Comparison of ENCODE assay signal across 17 cellular contexts in the genomic region with DNA sequence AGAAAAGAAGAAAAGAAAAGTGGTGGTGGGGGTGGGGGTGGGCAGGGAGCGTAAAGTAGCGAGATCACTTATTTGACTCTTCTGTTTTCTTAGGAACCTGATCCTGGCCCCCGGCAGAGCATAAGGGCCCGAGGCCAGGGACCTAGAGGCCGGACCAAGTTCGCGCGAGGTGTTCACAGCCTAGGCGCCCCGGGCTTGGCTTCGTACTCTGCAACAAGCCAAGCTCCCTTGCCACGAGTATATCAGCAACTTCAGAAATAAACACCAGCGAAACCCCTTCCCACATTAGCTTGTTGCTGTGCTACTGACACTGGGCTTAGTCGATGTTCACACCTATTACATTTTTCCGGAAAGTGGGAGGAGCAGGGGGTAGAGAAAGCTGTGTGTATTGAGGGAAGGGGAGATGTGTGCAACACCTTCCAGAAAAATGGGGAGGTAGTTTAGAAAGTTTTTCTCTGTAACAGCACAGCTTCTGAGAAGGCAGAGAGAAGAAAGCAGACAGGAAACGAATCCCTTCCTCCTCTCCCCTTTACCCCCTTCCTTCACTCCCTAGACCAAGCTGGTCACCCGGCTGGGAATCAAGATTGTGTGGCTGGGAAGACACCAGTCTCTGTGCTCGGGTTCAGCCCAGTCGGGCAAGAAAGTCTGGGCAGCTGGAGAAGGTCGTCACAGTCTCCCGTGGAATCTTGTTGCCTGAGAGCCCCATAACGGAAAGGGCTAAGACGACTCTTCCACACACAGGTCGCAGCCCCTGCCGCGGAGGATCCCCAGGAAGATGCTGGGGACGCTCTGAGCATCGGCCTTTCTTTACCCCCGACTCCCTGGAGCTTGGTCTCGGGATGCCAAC. TPM values are rescaled to one million over a fixed set of nuclear protein-coding genes. Genes with fewer than 3 reads are reported as not detected.
DNase-seq lines count a peak whose midpoint lies in the region; ATAC-seq and TF ChIP-seq lines count a peak whose summit lies in the region.
"Had no signal": no experiment of that assay in that cellular context is flagged by ENCODE, and none has a peak within 500 bp of the region (broad histone marks: within the 10 kb centered on the region; RNA-seq: fewer than 3 reads in every experiment).

No MANE protein-coding gene starts in this region.

- H3K4me1 Mint-ChIP-seq in CD4-positive, alpha-beta memory T cell: peaks cover 7 to 28% (median 18%) of the 10 kb centered on the region in 4 donors
- H3K4me1 Mint-ChIP-seq in neural progenitor cell: peaks cover 24% of the 10 kb centered on the region
- peaks cover 38% of the 10 kb centered on the region for H3K4me1 Mint-ChIP-seq in CD4-positive, alpha-beta T cell (ENCODE audit: low read depth)

- no peaks in the 10 kb centered on the region for H3K79me2 ChIP-seq in fibroblast of lung (ENCODE audit: control insufficient read depth, insufficient read depth, low read length)
- no peaks in the 10 kb centered on the region for H3K79me2 ChIP-seq in neural progenitor cell (ENCODE audit: low read depth)

- ATAC-seq in CD4-positive, alpha-beta T cell (ENCODE audit: poor library complexity): no peak
- ATAC-seq in HG02870 (IDR thresholded peaks at IDR 0.05; ENCODE audit: unreplicated experiment): no peak

- H3K9ac ChIP-seq in HUES48 (ENCODE audit: low read depth, low read length) (no peak overlapping the region), fibroblast of lung (ENCODE audit: insufficient read depth, low read length) (no peak overlapping the region), neural progenitor cell (no peak overlapping the region)

- H3K36me3 Mint-ChIP-seq in CD4-positive, alpha-beta memory T cell: peaks cover 0 to 5% of the 10 kb centered on the region in 2 donors
- no peaks in the 10 kb centered on the region for H3K36me3 Mint-ChIP-seq in neural progenitor cell
- H3K36me3 Mint-ChIP-seq in CD4-positive, alpha-beta T cell (ENCODE audit: low read depth): no peaks in the 10 kb centered on the region

- peaks cover 78 to 79% of the 10 kb centered on the region in 2 donors for H3K27me3 Mint-ChIP-seq in CD4-positive, alpha-beta memory T cell
- peaks cover 79% of the 10 kb centered on the region for H3K27me3 Mint-ChIP-seq in neural progenitor cell (ENCODE audit: insufficient read depth, low read depth)
- peaks cover 98% of the 10 kb centered on the region for H3K27me3 Mint-ChIP-seq in CD4-positive, alpha-beta T cell

- H3K4me3 Mint-ChIP-seq in CD4-positive, alpha-beta memory T cell: peak overlapping the region in 6 of 8 donors; percentile 17 to 82 (median 54)
- peak overlapping the region; percentile 79 for H3K4me3 Mint-ChIP-seq in neural progenitor cell
- no peak overlapping the region for H3K4me3 Mint-ChIP-seq in CD4-positive, alpha-beta T cell
- H3K4me3 Mint-ChIP-seq: B cell had no signal

- H3K27me3 ChIP-seq in CD4-positive, alpha-beta memory T cell (ENCODE audit: insufficient read depth, low read length): peaks cover 77% of the 10 kb centered on the region
- H3K27me3 ChIP-seq in HUES48 (ENCODE audit: control insufficient read depth, insufficient read depth, low read length) (peaks cover 99% of the 10 kb centered on the region), fibroblast of lung (ENCODE audit: control insufficient read depth, insufficient read depth, low read length) (peaks cover 71% of the 10 kb centered on the region), neural progenitor cell (peaks cover 97% of the 10 kb centered on the region)
- H3K27me3 ChIP-seq in CD4-positive, alpha-beta T cell (ENCODE audit: control insufficient read depth, insufficient read depth, low read length): peaks cover 97% of the 10 kb centered on the region

- no peaks in the 10 kb centered on the region for H3K9me3 ChIP-seq in CD4-positive, alpha-beta memory T cell (ENCODE audit: control insufficient read depth in 1 of 2, low read length in 2 of 2)
- H3K9me3 ChIP-seq in HUES48 (ENCODE audit: control insufficient read depth, insufficient read depth, low read length): no peaks in the 10 kb centered on the region
- no peaks in the 10 kb centered on the region for H3K9me3 ChIP-seq in fibroblast of lung (ENCODE audit: control insufficient read depth, insufficient read depth, low read depth, low read length)
- H3K9me3 ChIP-seq in neural progenitor cell (ENCODE audit: low read depth): no peaks in the 10 kb centered on the region
- peaks cover 8% of the 10 kb centered on the region for H3K9me3 ChIP-seq in CD4-positive, alpha-beta T cell (ENCODE audit: control insufficient read depth, low read length)
- H3K9me3 ChIP-seq: adrenal gland, neutrophil had no signal

- H3K27ac Mint-ChIP-seq in CD4-positive, alpha-beta memory T cell: no peak overlapping the region
- no peak overlapping the region for H3K27ac Mint-ChIP-seq in neural progenitor cell
- no peak overlapping the region for H3K27ac Mint-ChIP-seq in CD4-positive, alpha-beta T cell
- H3K27ac Mint-ChIP-seq: B cell had no signal

- CTCF ChIA-PET in CD4-positive, alpha-beta memory T cell (lab: Charles Lee; ENCODE audit: partially characterized antibody): interaction anchor here (1.3 to 2.3 kb wide), 2 partner anchors 11 to 19 kb away, joined by 3 to 10 read pairs; no protein-coding TSS in a partner anchor
- CTCF ChIA-PET in CD4-positive, alpha-beta T cell (lab: Charles Lee): interaction anchor here (1.0 kb wide), 1 partner anchor 17 kb away, joined by 3 read pairs; no protein-coding TSS in a partner anchor

- H2AFZ ChIP-seq in fibroblast of lung (ENCODE audit: low read length) (no peak overlapping the region), neural progenitor cell (replicated peaks) (no peak overlapping the region)
- H2AFZ ChIP-seq: PC-9 had no signal

- H3K4me2 ChIP-seq in fibroblast of lung (ENCODE audit: extremely low read depth, insufficient read depth, low read length) (peak overlapping the region; percentile 29), neural progenitor cell (peak overlapping the region; percentile 68)
- H3K4me2 ChIP-seq: PC-9 had no signal

- H4K20me1 ChIP-seq in fibroblast of lung (ENCODE audit: control insufficient read depth, extremely low read depth, insufficient read depth, low read length): no peaks in the 10 kb centered on the region
- peaks cover 62% of the 10 kb centered on the region for H4K20me1 ChIP-seq in neural progenitor cell (ENCODE audit: low read depth)

- H3K4me3 ChIP-seq in CD4-positive, alpha-beta memory T cell (ENCODE audit: low read length in 2 of 2): no peak overlapping the region
- H3K4me3 ChIP-seq in HUES48 (ENCODE audit: low read depth, low read length) (peak overlapping the region; percentile 56), fibroblast of lung (replicated peaks in 1 of 4; ENCODE audit: control extremely low read depth in 1 of 4, insufficient read depth in 1 of 4, low read depth in 3 of 4, low read length in 4 of 4) (no peak overlapping the region), neural progenitor cell (peak overlapping the region; percentile 34)
- H3K4me3 ChIP-seq: adrenal gland, PC-9 had no signal

- H3K4me1 ChIP-seq in CD4-positive, alpha-beta memory T cell (ENCODE audit: insufficient read depth, low read length): peaks cover 14% of the 10 kb centered on the region
- peaks cover 40% of the 10 kb centered on the region for H3K4me1 ChIP-seq in HUES48 (ENCODE audit: control insufficient read depth, insufficient read depth, low read length)
- H3K4me1 ChIP-seq in fibroblast of lung (ENCODE audit: control insufficient read depth, extremely low read depth, insufficient read depth, low read length): no peaks in the 10 kb centered on the region
- H3K4me1 ChIP-seq in neural progenitor cell: peaks cover 14% of the 10 kb centered on the region

- no peak for DNase-seq in CD4-positive, alpha-beta memory T cell
- DNase-seq in fibroblast of lung (ENCODE audit: low read depth in 2 of 2) (no peak), neural progenitor cell (ENCODE audit: low spot score) (peak; percentile 18), GM19238 (ENCODE audit: insufficient read length, low spot score) (no peak), NCI-H2107 treated with DMSO at 0.1 percent for 48 hours (lab: John Stamatoyannopoulos, UW; ENCODE audit: unreplicated experiment) (no peak)
- DNase-seq in CD4-positive, alpha-beta T cell: no peak
- DNase-seq: adrenal gland, cortex of kidney, hippocampal formation, NCI-H2029 treated with DMSO at 0.1 percent for 48 hours, NCI-H526 treated with DMSO at 0.1 percent for 48 hours, PC-9, small intestine had no signal

- H3K27ac ChIP-seq in CD4-positive, alpha-beta memory T cell (ENCODE audit: low read depth, low read length): no peak overlapping the region
- H3K27ac ChIP-seq in HUES48 (ENCODE audit: low read depth, low read length): no peak overlapping the region
- H3K27ac ChIP-seq in fibroblast of lung (ENCODE audit: insufficient read depth, low read length): no peak overlapping the region
- no peak overlapping the region for H3K27ac ChIP-seq in neural progenitor cell
- no peak overlapping the region for H3K27ac ChIP-seq in CD4-positive, alpha-beta T cell (ENCODE audit: low read depth, low read length)
- H3K27ac ChIP-seq: adrenal gland, neutrophil, PC-9 had no signal

- intact Hi-C loops in CD4-positive, alpha-beta memory T cell (cut with micrococcal nuclease): no loop called here
- intact Hi-C loops in CD4-positive, alpha-beta T cell (cut with DNase I, micrococcal nuclease): loop anchor here in 1 of 2 experiments (2.0 to 10.0 kb wide), 3 partner anchors 15 to 1765 kb away; a partner anchor contains a TSS

- peaks cover 18% of the 10 kb centered on the region for H3F3A ChIP-seq in neural progenitor cell (ENCODE audit: low read depth)

- peaks cover 0 to 19% (median 9%) of the 10 kb centered on the region in 8 donors for H3K9me3 Mint-ChIP-seq in CD4-positive, alpha-beta memory T cell
- peaks cover 4% of the 10 kb centered on the region for H3K9me3 Mint-ChIP-seq in neural progenitor cell
- H3K9me3 Mint-ChIP-seq in CD4-positive, alpha-beta T cell: no peaks in the 10 kb centered on the region

- TF ChIP-seq CTCF in fibroblast of lung (conservative IDR thresholded peaks at IDR 0.05 in 1 of 2, IDR thresholded peaks at IDR 0.05 in 1 of 2; ENCODE audit: low read depth in 1 of 2, low read length in 2 of 2) (no peak), neural progenitor cell (IDR thresholded peaks at IDR 0.05) (no peak)
- TF ChIP-seq CTCF in CD4-positive, alpha-beta T cell (IDR thresholded peaks at IDR 0.05): no peak

- H3K36me3 ChIP-seq in CD4-positive, alpha-beta memory T cell (ENCODE audit: insufficient read depth, low read length): no peaks in the 10 kb centered on the region
- H3K36me3 ChIP-seq in HUES48 (ENCODE audit: control insufficient read depth, insufficient read depth, low read length) (no peaks in the 10 kb centered on the region), fibroblast of lung (ENCODE audit: control insufficient read depth, insufficient read depth, low read length) (no peaks in the 10 kb centered on the region), neural progenitor cell (no peaks in the 10 kb centered on the region)
- H3K36me3 ChIP-seq: adrenal gland, neutrophil had no signal

- POLR2A ChIA-PET in CD4-positive, alpha-beta memory T cell (lab: Charles Lee; ENCODE audit: partially characterized antibody): no interaction called here
- POLR2A ChIA-PET in CD4-positive, alpha-beta T cell (lab: Charles Lee): no interaction called here

RNA-seq across cellular contexts. Expression of a gene that starts 12.0 kb away (rescaled TPM):
- under 1 TPM in 1 of 2 experiments, not detected in 1; 0.06 TPM for total RNA-seq in CD4-positive, alpha-beta memory T cell
- polyA plus RNA-seq in CD4-positive, alpha-beta memory T cell: not detected
- total RNA-seq in fibroblast of lung (13.9 and 28.1 TPM in 2 replicates), neural progenitor cell (ENCODE audit: low replicate concordance) (2.2 and 3.7 TPM in 2 replicates)
- polyA plus RNA-seq in fibroblast of lung: 3.8 and 7.2 TPM in 2 replicates
- polyA plus RNA-seq in fibroblast of lung (2012): 3.8 and 4.7 TPM in 2 replicates
- polyA minus RNA-seq in fibroblast of lung (ENCODE audit: low replicate concordance): 32.8 and 45.0 TPM in 2 replicates
- not detected for total RNA-seq in CD4-positive, alpha-beta T cell

Comparison
In these comparisons a context has a peak if more than half of its experiments do, and no peak if none do; other contexts are left out.
1. H3K4me3 ChIP-seq: peak in HUES48 (single experiment) and neural progenitor cell (single experiment); none in CD4-positive, alpha-beta memory T cell (0 of 2) and fibroblast of lung (0 of 4).